Comparison of ENCODE assay signal across 9 cellular contexts in genomic region chr2:218294430-218294999, GRCh38. TPM values are rescaled to one million over a fixed set of nuclear protein-coding genes. Genes with fewer than 3 reads are reported as not detected.
DNase-seq lines count a peak whose midpoint lies in the region; ATAC-seq and TF ChIP-seq lines count a peak whose summit lies in the region.
"Had no signal": no experiment of that assay in that cellular context is flagged by ENCODE, and none has a peak within 500 bp of the region (broad histone marks: within the 10 kb centered on the region; RNA-seq: fewer than 3 reads in every experiment).

No MANE protein-coding gene starts in this region.

- TF ChIP-seq POLR2A in lower leg skin (IDR thresholded peaks at IDR 0.05), result no peak

- no peak for DNase-seq in WTC11 (ENCODE audit: low spot score)
- no peak for DNase-seq in mesothelial cell of epicardium (ENCODE audit: low spot score in 2 of 2, unreplicated experiment in 2 of 2)
- no peak for DNase-seq in A172 (ENCODE audit: low spot score)
- DNase-seq in activated CD8-positive, alpha-beta memory T cell treated with anti-CD3 and anti-CD28 coated beads, Interleukin-2, amount 50 U/mL, for 48 hours, result no peak
- DNase-seq in lower leg skin (ENCODE audit: low spot score in 2 of 2), result no peak
- DNase-seq: activated naive CD8-positive, alpha-beta T cell treated with anti-CD3 and anti-CD28 coated beads for 36 hours; left ventricle myocardium superior had no signal

- 52 to 57% methylated on average over 5 of the region's 5 CpGs for WGBS in lower leg skin, 2 donors

- H3K4me1 Mint-ChIP-seq in WTC11 (peaks cover 46% of the 10 kb centered on the region), mesothelial cell of epicardium (peaks cover 76% of the 10 kb centered on the region)

- H3K27ac Mint-ChIP-seq in WTC11, result no peak overlapping the region
- H3K27ac Mint-ChIP-seq in mesothelial cell of epicardium, result peak overlapping the region; percentile 96
- H3K27ac Mint-ChIP-seq: activated naive CD8-positive, alpha-beta T cell treated with anti-CD3 and anti-CD28 coated beads for 36 hours had no signal

- H3K4me3 Mint-ChIP-seq in WTC11 (no peak overlapping the region), mesothelial cell of epicardium (no peak overlapping the region)
- H3K4me3 Mint-ChIP-seq: activated naive CD8-positive, alpha-beta T cell treated with anti-CD3 and anti-CD28 coated beads for 36 hours had no signal

- CTCF ChIA-PET in WTC11 (lab: Charles Lee), result interaction anchor here (1.7 to 3.6 kb wide), 2 partner anchors 63 to 102 kb away, joined by 8 to 17 read pairs; partner anchors contain the start of gene CATIP

- intact Hi-C loops in lower leg skin (cut with DNase I; ENCODE audit: low total_unique reads), result no loop called here

- H3K36me3 Mint-ChIP-seq in WTC11 (no peaks in the 10 kb centered on the region), mesothelial cell of epicardium (no peaks in the 10 kb centered on the region)
- H3K36me3 Mint-ChIP-seq: activated naive CD8-positive, alpha-beta T cell treated with anti-CD3 and anti-CD28 coated beads for 36 hours; stimulated activated effector memory CD8-positive, alpha-beta T cell treated with anti-CD3 and anti-CD28 coated beads, Interleukin-12 subunit alpha, Interleukin-12 subunit beta, amount 100 ng/mL, for 72 hours had no signal

- H3K27ac ChIP-seq in 22Rv1, result peak overlapping the region; percentile 94

- TF ChIP-seq CTCF in 22Rv1 (IDR thresholded peaks at IDR 0.05) (no peak), WTC11 (IDR thresholded peaks at IDR 0.05) (no peak), mesothelial cell of epicardium (IDR thresholded peaks at IDR 0.05; ENCODE audit: unreplicated experiment) (no peak), lower leg skin (IDR thresholded peaks at IDR 0.05) (no peak)

- POLR2A ChIA-PET in WTC11 (lab: Charles Lee), result no interaction called here

- H3K27me3 Mint-ChIP-seq in WTC11 (ENCODE audit: low read depth), result peaks cover 4% of the 10 kb centered on the region; the same call in 1 of the 2 replicates
- H3K27me3 Mint-ChIP-seq in mesothelial cell of epicardium (ENCODE audit: low read depth), result no peaks in the 10 kb centered on the region
- H3K27me3 Mint-ChIP-seq: activated naive CD8-positive, alpha-beta T cell treated with anti-CD3 and anti-CD28 coated beads for 36 hours had no signal

- no peak for ATAC-seq in WTC11
- ATAC-seq: left ventricle myocardium superior; stimulated activated effector memory CD8-positive, alpha-beta T cell treated with anti-CD3 and anti-CD28 coated beads, Interleukin-12 subunit alpha, Interleukin-12 subunit beta, amount 100 ng/mL, for 72 hours had no signal

- H3K4me3 ChIP-seq in lower leg skin (ENCODE audit: low read depth, poor library complexity, severe bottlenecking), result no peak overlapping the region

- no peaks in the 10 kb centered on the region for H3K9me3 Mint-ChIP-seq in WTC11
- H3K9me3 Mint-ChIP-seq in mesothelial cell of epicardium, result no peaks in the 10 kb centered on the region
- H3K9me3 Mint-ChIP-seq: activated naive CD8-positive, alpha-beta T cell treated with anti-CD3 and anti-CD28 coated beads for 36 hours; stimulated activated effector memory CD8-positive, alpha-beta T cell treated with anti-CD3 and anti-CD28 coated beads, Interleukin-12 subunit alpha, Interleukin-12 subunit beta, amount 100 ng/mL, for 72 hours had no signal

TF ChIP-seq in WTC11, 78 proteins besides CTCF, POLR2A, EP300 and RAD21:
- TF ChIP-seq MAX (CRISPR knock-in tag; IDR thresholded peaks at IDR 0.05) (no peak), ZNF121 (CRISPR knock-in tag; IDR thresholded peaks at IDR 0.05) (0 out of 2 replicates have a peak, but pooled peaks have one; percentile 22)
TF ChIP-seq in WTC11: peak in this region for 1.

RNA-seq across cellular contexts. Expression of gene TMBIM1, which starts 2.2 kb away (rescaled TPM):
- total RNA-seq in WTC11 (2021) (23.5 to 30.1 TPM (median 26.5 TPM) in 3 replicates), mesothelial cell of epicardium (74.9 to 82.6 TPM (median 80.7 TPM) in 3 replicates), lower leg skin (100 to 1,000 TPM; 205 to 318 (median 287) TPM)
- total RNA-seq in A172 (2014; rRNA removed; shearing (Covaris generic)), result 154 and 170 TPM in 2 replicates

RNA-seq across cellular contexts. Expression of gene PNKD, which starts 24.2 kb away (rescaled TPM):
- total RNA-seq in WTC11 (2021), result 45.0 to 49.8 TPM (median 45.8 TPM) in 3 replicates
- total RNA-seq in mesothelial cell of epicardium, result 63.2 to 70.4 TPM (median 69.5 TPM) in 3 replicates
- 68.9 and 78.6 TPM in 2 replicates for total RNA-seq in A172 (2014; rRNA removed; shearing (Covaris generic))
- 10 to 100 TPM; 26.6 to 60.6 (median 43.3) TPM for total RNA-seq in lower leg skin

RNA-seq across cellular contexts. Expression of gene AAMP, which starts 24.6 kb away (rescaled TPM):
- total RNA-seq in WTC11 (2021), result 113 to 125 TPM (median 115 TPM) in 3 replicates
- total RNA-seq in mesothelial cell of epicardium, result 66.6 to 67.2 TPM (median 67.1 TPM) in 3 replicates
- total RNA-seq in A172 (2014; rRNA removed; shearing (Covaris generic)), result 217 and 254 TPM in 2 replicates
- total RNA-seq in lower leg skin, result 100 to 1,000 TPM; 142 to 171 (median 151) TPM

RNA-seq across cellular contexts. Expression of gene GPBAR1, which starts 33.7 kb away (rescaled TPM):
- total RNA-seq in WTC11 (2021), result 0.20 to 0.39 TPM (median 0.25 TPM) in 3 replicates
- 0.55 to 0.93 TPM (median 0.78 TPM) in 3 replicates for total RNA-seq in mesothelial cell of epicardium
- not detected in 2 replicates for total RNA-seq in A172 (2014; rRNA removed; shearing (Covaris generic))
- 1 to 10 TPM in 3 of 4 donors, under 1 TPM in 1; 0.34 to 1.7 (median 1.4) TPM for total RNA-seq in lower leg skin
